8 cellular contexts compared by ENCODE assay signal in genomic region chr10:96831200-96831866, GRCh38. TPM values are rescaled to one million over a fixed set of nuclear protein-coding genes. Genes with fewer than 3 reads are reported as not detected.
DNase-seq lines count a peak whose midpoint lies in the region; TF ChIP-seq lines count a peak whose summit lies in the region.

No MANE protein-coding gene starts in this region.

- H3K27ac ChIP-seq in GM23248 = peak overlapping the region; percentile 81
- peak overlapping the region; percentile 96 to 98 (median 96) for H3K27ac ChIP-seq in sigmoid colon

- H3K4me2 ChIP-seq in GM23248 (ENCODE audit: unreplicated experiment) = peak overlapping the region; percentile 91

- H3K27me3 ChIP-seq in GM23248 (replicated peaks; ENCODE audit: insufficient read depth) (no peaks in the 10 kb centered on the region), sigmoid colon (no peaks in the 10 kb centered on the region)

- H3F3A ChIP-seq in GM23248 (ENCODE audit: insufficient read depth) = peaks cover 21% of the 10 kb centered on the region

- no peaks in the 10 kb centered on the region for H3K9me3 ChIP-seq in GM23248 (ENCODE audit: low read depth)
- no peaks in the 10 kb centered on the region for H3K9me3 ChIP-seq in sigmoid colon

- peak overlapping the region; percentile 75 for H3K9ac ChIP-seq in GM23248

- TF ChIP-seq EP300 in sigmoid colon (IDR thresholded peaks at IDR 0.05) = no peak

- H3K79me2 ChIP-seq in GM23248 (ENCODE audit: insufficient read depth) = peaks cover 35% of the 10 kb centered on the region

- whole genome bisulfite sequencing in GM23248 (ENCODE audit: low coverage in 1 of 2, low lambda C conversion rate in 2 of 2, missing lambda C conversion rate in 2 of 2), 2 experiments = 20 to 21% methylated on average over 14 of the region's 14 CpGs
- 19% methylated on average over 14 of the region's 14 CpGs for WGBS in sigmoid colon, 2 donors

- H3K9me2 ChIP-seq in GM23248 (ENCODE audit: insufficient read depth) = no peaks in the 10 kb centered on the region

- H3K36me3 ChIP-seq in GM23248 (ENCODE audit: low read depth) (no peaks in the 10 kb centered on the region), sigmoid colon (no peaks in the 10 kb centered on the region)

- DNase-seq in GM23248 (peak; percentile 27), SK-N-DZ (ENCODE audit: low spot score) (peak; percentile 15), fibroblast of pulmonary artery (ENCODE audit: low read depth) (no peak), sigmoid colon (no peak), HUDEP-2 (lab: John Stamatoyannopoulos, UW; ENCODE audit: unreplicated experiment in 76 of 76) (no peak), RKO (ENCODE audit: low spot score) (no peak), RPMI8226 (no peak), pons (ENCODE audit: low spot score) (no peak)

- intact Hi-C loops in sigmoid colon (cut with DNase I) = loop anchor here (5.0 kb wide), 2 partner anchors 319 to 434 kb away; partner anchors contain the start of gene TLL2

- in situ Hi-C loops in GM23248 (cut with MboI) = no loop called here

- TF ChIP-seq CTCF in fibroblast of pulmonary artery (IDR thresholded peaks at IDR 0.05; ENCODE audit: low read length, missing control alignments) (no peak), sigmoid colon (IDR thresholded peaks at IDR 0.05) (no peak)

- H3K4me1 ChIP-seq in GM23248 (ENCODE audit: insufficient read depth) (peaks cover 32% of the 10 kb centered on the region), sigmoid colon (peaks cover 0 to 36% (median 33%) of the 10 kb centered on the region in 4 donors)

- TF ChIP-seq POLR2A in sigmoid colon (IDR thresholded peaks at IDR 0.05) = peak in 1 of 2 donors; percentile 13

- peaks cover 8% of the 10 kb centered on the region; the same call in 1 of the 2 replicates for H4K20me1 ChIP-seq in GM23248 (ENCODE audit: insufficient read depth)

- peak overlapping the region; percentile 78 for H3K4me3 ChIP-seq in GM23248
- peak overlapping the region; percentile 60 for H3K4me3 ChIP-seq in fibroblast of pulmonary artery (replicated peaks; ENCODE audit: low read depth, low read length)
- peak overlapping the region; percentile 55 to 100 (median 82) for H3K4me3 ChIP-seq in sigmoid colon

- peak overlapping the region; percentile 91 for H2AFZ ChIP-seq in GM23248

RNA-seq across cellular contexts. Expression of gene LCOR, which starts 0.8 kb away (rescaled TPM):
- total RNA-seq in GM23248 (2014; rRNA removed; shearing (Covaris generic)) = 9.1 and 12.9 TPM in 2 replicates
- polyA plus RNA-seq in GM23248 (2016; fragmentation: Nextera tagmentation; extraction: Ambion mirVana) (9.4 and 14.8 TPM in 2 replicates), sigmoid colon (10 to 100 TPM in 2 of 3 donors, 1 to 10 TPM in 1; 8.4 to 12.2 (median 10.4) TPM)
- 11.8 and 12.3 TPM in 2 replicates for polyA plus RNA-seq in SK-N-DZ (2014; cell fraction: cytosol; rRNA removed)
- 10.3 and 16.0 TPM in 2 replicates for polyA plus RNA-seq in SK-N-DZ (2014; cell fraction: nucleus; rRNA removed)
- total RNA-seq in sigmoid colon = 100 to 1,000 TPM in 1 of 4 donors, 10 to 100 TPM in 3; 19.6 to 270 (median 23.6) TPM

Comparison
In these comparisons a context has a peak if more than half of its experiments do, and no peak if none do; other contexts are left out.
1. DNase-seq: peak in GM23248 (single experiment) and SK-N-DZ (single experiment); none in fibroblast of pulmonary artery (single experiment), sigmoid colon (single experiment), HUDEP-2 (0 of 76), RKO (single experiment), RPMI8226 (single experiment) and pons (single experiment).
2. Peak in every context shown above with its lines, with median percentiles within 50 percentile points of each other: H3K4me3 ChIP-seq.